Comparison of ENCODE assay signal across 23 cellular contexts in genomic region chr2:179953359-179953758, GRCh38. TPM values are rescaled to one million over a fixed set of nuclear protein-coding genes. Genes with fewer than 3 reads are reported as not detected.
DNase-seq lines count a peak whose midpoint lies in the region; ATAC-seq, FAIRE-seq and TF ChIP-seq lines count a peak whose summit lies in the region.
"Had no signal": no experiment of that assay in that cellular context is flagged by ENCODE, and none has a peak within 500 bp of the region (broad histone marks: within the 10 kb centered on the region; RNA-seq: fewer than 3 reads in every experiment).

No MANE protein-coding gene starts in this region.

- H3K4me1 Mint-ChIP-seq in stimulated activated naive B cell treated with anti-CD40 and anti-IgM and Interleukin-4, amounts not matched to agents 10 μg/mL and 1 μg/mL and 100 μg/mL, for 72 hours = peaks cover 10 to 14% of the 10 kb centered on the region in 2 donors
- H3K4me1 Mint-ChIP-seq: B cell had no signal

- no peaks in the 10 kb centered on the region for H3K9me3 ChIP-seq in left ventricle myocardium inferior (replicated peaks)
- H3K9me3 ChIP-seq: Caco-2, SJCRH30 had no signal

- peak overlapping the region; percentile 10 for H3K27ac Mint-ChIP-seq in stimulated activated naive B cell treated with anti-CD40 and anti-IgM and Interleukin-4, amounts not matched to agents 10 μg/mL and 1 μg/mL and 100 μg/mL, for 72 hours
- H3K27ac Mint-ChIP-seq: B cell; CD8-positive, alpha-beta T cell had no signal

- H3K9me3 Mint-ChIP-seq in stimulated activated naive B cell treated with anti-CD40 and anti-IgM and Interleukin-4, amounts not matched to agents 10 μg/mL and 1 μg/mL and 100 μg/mL, for 72 hours = no peaks in the 10 kb centered on the region
- H3K9me3 Mint-ChIP-seq: CD8-positive, alpha-beta T cell had no signal

- H3K36me3 Mint-ChIP-seq in stimulated activated naive B cell treated with anti-CD40 and anti-IgM and Interleukin-4, amounts not matched to agents 10 μg/mL and 1 μg/mL and 100 μg/mL, for 72 hours = peaks cover 27 to 46% of the 10 kb centered on the region in 2 donors

- DNase-seq in left ventricle myocardium superior (no peak), left ventricle myocardium inferior (no peak), H54 (ENCODE audit: insufficient read length, low spot score) (no peak), NCI-H1105 treated with DMSO at 0.1 percent for 48 hours (lab: John Stamatoyannopoulos, UW) (no peak), NOMO-1 (lab: John Stamatoyannopoulos, UW; ENCODE audit: unreplicated experiment in 2 of 2) (no peak)
- DNase-seq in stimulated activated naive B cell treated with anti-CD40 and anti-IgM and Interleukin-4, amounts not matched to agents 10 μg/mL and 1 μg/mL and 100 μg/mL, for 72 hours = no peak
- DNase-seq: Caco-2; CD8-positive, alpha-beta T cell; DMS 273 treated with DMSO at 0.1 percent for 48 hours; DND-41; H7; KBM-7; NCI-H446 treated with DMSO at 0.1 percent for 48 hours; NCI-H526; SJCRH30 had no signal

- no peaks in the 10 kb centered on the region for H3K27me3 Mint-ChIP-seq in stimulated activated naive B cell treated with anti-CD40 and anti-IgM and Interleukin-4, amounts not matched to agents 10 μg/mL and 1 μg/mL and 100 μg/mL, for 72 hours
- H3K27me3 Mint-ChIP-seq: B cell had no signal

- H3K27me3 ChIP-seq in left ventricle myocardium inferior (ENCODE audit: low read depth) = no peaks in the 10 kb centered on the region
- H3K27me3 ChIP-seq: SJCRH30 had no signal

- H3K4me3 ChIP-seq in left ventricle myocardium inferior = no peak overlapping the region
- H3K4me3 ChIP-seq: PC-9, SJCRH30 had no signal

- FAIRE-seq in H54 (lab: Jason Lieb, UNC) = peak; percentile 20
- FAIRE-seq: GM12892, HTR-8/SVneo had no signal

- TF ChIP-seq CTCF in left ventricle myocardium inferior (IDR thresholded peaks at IDR 0.05; ENCODE audit: borderline replicate concordance) (no peak), VCaP (conservative IDR thresholded peaks at IDR 0.05) (no peak)

- TF ChIP-seq POLR2A in H54 (IDR thresholded peaks at IDR 0.05; ENCODE audit: low read depth, low read length) = no peak

- no peak overlapping the region for H3K4me3 Mint-ChIP-seq in stimulated activated naive B cell treated with anti-CD40 and anti-IgM and Interleukin-4, amounts not matched to agents 10 μg/mL and 1 μg/mL and 100 μg/mL, for 72 hours
- H3K4me3 Mint-ChIP-seq: B cell; CD8-positive, alpha-beta T cell had no signal

- intact Hi-C loops in left ventricle myocardium superior (cut with micrococcal nuclease) (no loop called here), left ventricle myocardium inferior (cut with micrococcal nuclease) (no loop called here)

- no peaks in the 10 kb centered on the region for H3K4me1 ChIP-seq in left ventricle myocardium inferior
- H3K4me1 ChIP-seq: Caco-2, SJCRH30 had no signal

- H3K27ac ChIP-seq in left ventricle myocardium inferior (replicated peaks) (no peak overlapping the region), VCaP (peak overlapping the region; percentile 24; the same call in 1 of the 2 replicates)
- H3K27ac ChIP-seq: C4-2B, SJCRH30 had no signal

- ATAC-seq in left ventricle myocardium superior = peak; percentile 32
- no peak for ATAC-seq in stimulated activated naive B cell treated with anti-CD40 and anti-IgM and Interleukin-4, amounts not matched to agents 10 μg/mL and 1 μg/mL and 100 μg/mL, for 72 hours (replicated peaks)
- ATAC-seq: CD8-positive, alpha-beta T cell; Right ventricle myocardium inferior; SK-N-SH treated with all-trans-retinoic acid at 6 μM for 48 hours had no signal

- peaks cover 81% of the 10 kb centered on the region for H3K36me3 ChIP-seq in left ventricle myocardium inferior

RNA-seq across cellular contexts. Expression of gene CWC22, which starts 53.7 kb away (rescaled TPM):
- total RNA-seq in left ventricle myocardium superior (13.4 TPM), left ventricle myocardium inferior (12.0 TPM)
